7 cellular contexts compared by ENCODE assay signal in the genomic region with DNA sequence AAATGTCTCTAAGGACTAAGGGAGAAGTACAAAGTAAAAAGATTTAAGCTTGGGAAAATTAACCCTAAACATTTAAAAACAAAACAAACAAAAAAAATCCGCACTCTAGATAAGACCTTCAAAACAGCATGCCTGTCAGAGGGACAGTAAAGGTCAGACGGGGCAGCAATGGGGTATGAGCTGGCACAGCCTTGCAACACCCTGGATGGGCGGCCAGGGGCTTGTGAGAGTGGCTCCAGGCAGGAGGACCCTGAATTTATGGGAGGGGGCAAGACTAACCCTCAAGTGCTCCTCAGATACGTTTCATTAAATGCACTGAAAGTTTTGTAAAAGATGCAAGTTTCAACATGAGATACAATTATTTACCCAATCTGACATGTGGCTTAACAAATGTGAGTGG.
DNase-seq lines count a peak whose midpoint lies in the region; ATAC-seq, FAIRE-seq and TF ChIP-seq lines count a peak whose summit lies in the region.

No MANE protein-coding gene starts in this region.

- TF ChIP-seq CTCF in GM12865 (IDR thresholded peaks at IDR 0.05; ENCODE audit: insufficient read depth, low read depth, low read length, missing control alignments), result no peak
- TF ChIP-seq CTCF in OCI-LY3 (IDR thresholded peaks at IDR 0.05; ENCODE audit: low read depth, low read length), result no peak
- no peak for TF ChIP-seq CTCF in endothelial cell of umbilical vein (IDR thresholded peaks at IDR 0.05; ENCODE audit: extremely low read depth in 1 of 2, insufficient read depth in 1 of 2, low read depth in 1 of 2, low read length in 2 of 2)
- no peak for TF ChIP-seq CTCF in gastrocnemius medialis (IDR thresholded peaks at IDR 0.05 in 4 of 5, conservative IDR thresholded peaks at IDR 0.05 in 1 of 5)
- no peak for TF ChIP-seq CTCF in WERI-Rb-1 (IDR thresholded peaks at IDR 0.05; ENCODE audit: low read depth, low read length)

- intact Hi-C loops in endothelial cell of umbilical vein (cut with micrococcal nuclease), result loop anchor here (2.0 kb wide), 1 partner anchor 49 kb away; no protein-coding TSS in a partner anchor
- intact Hi-C loops in gastrocnemius medialis (cut with DNase I; ENCODE audit: low total_unique reads), result no loop called here

- H3K9me3 ChIP-seq in OCI-LY3 (ENCODE audit: insufficient read depth, low read length), result no peaks in the 10 kb centered on the region
- no peaks in the 10 kb centered on the region for H3K9me3 ChIP-seq in endothelial cell of umbilical vein (replicated peaks; ENCODE audit: control insufficient read depth, insufficient read depth, low read length)
- no peaks in the 10 kb centered on the region for H3K9me3 ChIP-seq in gastrocnemius medialis
- no peaks in the 10 kb centered on the region for H3K9me3 ChIP-seq in WERI-Rb-1 (ENCODE audit: severe bottlenecking)

- DNase-seq in GM12865 (ENCODE audit: low read depth) (no peak), endothelial cell of umbilical vein (ENCODE audit: low read depth, low spot score) (no peak), gastrocnemius medialis (no peak), G401 (ENCODE audit: low spot score) (no peak), WERI-Rb-1 (no peak), NCI-H146 treated with DMSO at 0.1 percent for 48 hours (lab: John Stamatoyannopoulos, UW; ENCODE audit: unreplicated experiment) (no peak)

- H3K27me3 ChIP-seq in OCI-LY3 (ENCODE audit: low read depth, low read length) (no peaks in the 10 kb centered on the region), endothelial cell of umbilical vein (ENCODE audit: control insufficient read depth in 2 of 2, insufficient read depth in 2 of 2, low read length in 2 of 2) (no peaks in the 10 kb centered on the region), gastrocnemius medialis (no peaks in the 10 kb centered on the region), WERI-Rb-1 (ENCODE audit: insufficient read depth, low read depth, severe bottlenecking) (no peaks in the 10 kb centered on the region)

- TF ChIP-seq POLR2A in endothelial cell of umbilical vein (IDR thresholded peaks at IDR 0.05; ENCODE audit: low read depth, low read length) (no peak), gastrocnemius medialis (IDR thresholded peaks at IDR 0.05) (no peak)

- H3K36me3 ChIP-seq in OCI-LY3 (replicated peaks; ENCODE audit: low read depth, low read length), result peaks cover 8% of the 10 kb centered on the region
- no peaks in the 10 kb centered on the region for H3K36me3 ChIP-seq in endothelial cell of umbilical vein (ENCODE audit: control insufficient read depth in 2 of 2, extremely low read depth in 1 of 2, insufficient read depth in 2 of 2, low read length in 2 of 2)
- no peaks in the 10 kb centered on the region for H3K36me3 ChIP-seq in gastrocnemius medialis
- no peaks in the 10 kb centered on the region; the same call in 1 of the 2 replicates for H3K36me3 ChIP-seq in WERI-Rb-1

- in situ Hi-C loops in gastrocnemius medialis (cut with MboI; ENCODE audit: low sequenced_read_pairs in 4 of 4), result no loop called here
- in situ Hi-C loops in G401 (cut with HindIII; ENCODE audit: low sequenced_read_pairs), result no loop called here

- no peak overlapping the region for H2AFZ ChIP-seq in OCI-LY3 (ENCODE audit: low read depth, low read length)
- H2AFZ ChIP-seq in endothelial cell of umbilical vein (ENCODE audit: low read depth, low read length), result no peak overlapping the region

- no peak for ATAC-seq in gastrocnemius medialis

- CTCF ChIA-PET in endothelial cell of umbilical vein (lab: Charles Lee), result interaction anchor here (1.0 to 3.2 kb wide), 4 partner anchors 8 to 195 kb away, joined by 3 to 10 read pairs (median 4); no protein-coding TSS in a partner anchor

- H3K4me1 ChIP-seq in OCI-LY3 (ENCODE audit: low read length) (peaks cover 34% of the 10 kb centered on the region), endothelial cell of umbilical vein (ENCODE audit: control insufficient read depth, extremely low read depth, insufficient read depth, low read length) (peaks cover 61% of the 10 kb centered on the region), gastrocnemius medialis (peaks cover 82 to 89% of the 10 kb centered on the region in 2 donors)

- no peaks in the 10 kb centered on the region for H3K9me1 ChIP-seq in endothelial cell of umbilical vein (replicated peaks; ENCODE audit: control insufficient read depth, extremely low read depth, insufficient read depth, low read length)

- H3K79me2 ChIP-seq in OCI-LY3 (ENCODE audit: low read length) (peaks cover 97% of the 10 kb centered on the region), endothelial cell of umbilical vein (ENCODE audit: control insufficient read depth, insufficient read depth, low read length) (peaks cover 98% of the 10 kb centered on the region)

- H3K4me3 ChIP-seq in GM12865 (ENCODE audit: low read depth, low read length) (peak overlapping the region; percentile 6; the same call in 1 of the 2 replicates), OCI-LY3 (ENCODE audit: low read length) (peak overlapping the region; percentile 7; the same call in 1 of the 2 replicates), endothelial cell of umbilical vein (replicated peaks in 1 of 3; ENCODE audit: insufficient read depth in 1 of 3, low read depth in 1 of 3, low read length in 3 of 3) (no peak overlapping the region), gastrocnemius medialis (no peak overlapping the region), WERI-Rb-1 (ENCODE audit: low read depth, low read length) (no peak overlapping the region)

- no peak overlapping the region for H3K9ac ChIP-seq in OCI-LY3 (ENCODE audit: low read length)
- H3K9ac ChIP-seq in endothelial cell of umbilical vein (replicated peaks; ENCODE audit: extremely low read depth, insufficient read depth, low read length), result no peak overlapping the region

- H4K20me1 ChIP-seq in OCI-LY3 (ENCODE audit: insufficient read depth, low read length), result peaks cover 98% of the 10 kb centered on the region
- H4K20me1 ChIP-seq in endothelial cell of umbilical vein (replicated peaks; ENCODE audit: control insufficient read depth, extremely low read depth, insufficient read depth, low read length), result peaks cover 9% of the 10 kb centered on the region

- peak overlapping the region; percentile 0; the same call in 1 of the 2 replicates for H3K27ac ChIP-seq in OCI-LY3 (ENCODE audit: low read length)
- no peak overlapping the region for H3K27ac ChIP-seq in endothelial cell of umbilical vein (ENCODE audit: insufficient read depth, low read depth, low read length)
- peak overlapping the region in 3 of 4 donors; percentile 3 to 28 (median 17) for H3K27ac ChIP-seq in gastrocnemius medialis
- H3K27ac ChIP-seq in WERI-Rb-1, result no peak overlapping the region

- POLR2A ChIA-PET in endothelial cell of umbilical vein (lab: Charles Lee), result no interaction called here

- no TSS peak for BruUV-seq in endothelial cell of umbilical vein (replicated peaks; lab: Mats Ljungman, UMichigan)

- H3K4me2 ChIP-seq in OCI-LY3 (ENCODE audit: low read length) (peak overlapping the region; percentile 48), endothelial cell of umbilical vein (ENCODE audit: insufficient read depth, low read length) (peak overlapping the region; percentile 39)

- no peak for FAIRE-seq in endothelial cell of umbilical vein (lab: Jason Lieb, UNC)

- dilution Hi-C loops in endothelial cell of umbilical vein (cut with MboI; ENCODE audit: extremely low pct_ligation_motif_present, low sequenced_read_pairs), result no loop called here

TF ChIP-seq in endothelial cell of umbilical vein, 7 proteins besides CTCF, POLR2A, EP300 and RAD21:
- TF ChIP-seq EZH2 (IDR thresholded peaks at IDR 0.05; ENCODE audit: borderline replicate concordance, low read depth, low read length, severe bottlenecking), result no peak
- TF ChIP-seq POLR2AphosphoS5 (IDR thresholded peaks at IDR 0.05; ENCODE audit: insufficient read depth, low read depth, low read length), result no peak
- no peak for TF ChIP-seq MYC (IDR thresholded peaks at IDR 0.05; ENCODE audit: low read depth, low read length)
- no peak for TF ChIP-seq JUN (IDR thresholded peaks at IDR 0.05; ENCODE audit: borderline replicate concordance, insufficient read depth, insufficient read length, low read depth)
- no peak for TF ChIP-seq FOS (IDR thresholded peaks at IDR 0.05; ENCODE audit: borderline replicate concordance, insufficient read depth, low read length)
- TF ChIP-seq GATA2 (IDR thresholded peaks at IDR 0.05; ENCODE audit: insufficient read depth, insufficient read length, low read depth, low read length), result no peak
- TF ChIP-seq MAX (IDR thresholded peaks at IDR 0.05; ENCODE audit: insufficient read depth, insufficient read length), result no peak

Comparison
In these comparisons a context has a peak if more than half of its experiments do, and no peak if none do; other contexts are left out.
1. H3K4me3 ChIP-seq: peak in GM12865 (single experiment) and OCI-LY3 (single experiment); none in endothelial cell of umbilical vein (0 of 3), gastrocnemius medialis (0 of 4) and WERI-Rb-1 (single experiment).
2. H3K27ac ChIP-seq: peak in OCI-LY3 (single experiment) and gastrocnemius medialis (3 of 4); none in endothelial cell of umbilical vein (single experiment) and WERI-Rb-1 (single experiment).